In the genomic region with DNA sequence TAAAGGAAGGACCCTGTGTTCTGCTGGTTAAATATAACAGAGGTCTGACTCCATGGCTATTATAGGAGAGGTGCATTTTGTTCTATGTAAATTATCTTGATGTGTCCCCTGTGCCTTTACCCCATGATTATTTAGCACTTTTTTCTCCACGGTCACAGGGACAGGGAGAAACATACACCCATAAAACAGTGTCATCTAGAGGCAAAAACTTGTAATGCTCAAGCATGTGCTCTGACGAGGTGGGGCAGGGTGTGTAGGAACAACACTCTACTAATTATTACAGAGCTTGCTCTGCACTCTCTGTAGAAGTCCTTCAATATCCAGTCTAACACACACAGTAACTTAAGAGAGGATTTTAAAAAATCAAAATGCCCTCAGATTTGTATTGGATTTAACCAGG, we compare ENCODE assay signal across 9 cellular contexts.
DNase-seq lines count a peak whose midpoint lies in the region; ATAC-seq, FAIRE-seq and TF ChIP-seq lines count a peak whose summit lies in the region.
"Had no signal": no experiment of that assay in that cellular context is flagged by ENCODE, and none has a peak within 500 bp of the region (broad histone marks: within the 10 kb centered on the region; RNA-seq: fewer than 3 reads in every experiment).

No MANE protein-coding gene starts in this region.

- H3K27me3 ChIP-seq in prostate gland (replicated peaks; ENCODE audit: insufficient read depth) = no peaks in the 10 kb centered on the region

- peaks cover 19% of the 10 kb centered on the region for H3K4me1 ChIP-seq in prostate gland (replicated peaks)

- no peak for DNase-seq in GM12892 (ENCODE audit: insufficient read length)
- DNase-seq in NCI-H146 (lab: John Stamatoyannopoulos, UW) = peak; percentile 28
- no peak for DNase-seq in epithelial cell of proximal tubule (ENCODE audit: low read depth)
- DNase-seq in prostate gland (ENCODE audit: low spot score) = no peak
- DNase-seq in mucosa of gallbladder (ENCODE audit: low spot score) = no peak

- H3K27ac ChIP-seq in prostate gland = peak overlapping the region; percentile 68 to 79

- no peak overlapping the region for H3K4me3 ChIP-seq in epithelial cell of proximal tubule (ENCODE audit: low read depth, low read length)
- H3K4me3 ChIP-seq in prostate gland = no peak overlapping the region

- intact Hi-C loops in prostate gland (cut with DNase I) = no loop called here

- no peaks in the 10 kb centered on the region for H3K9me3 ChIP-seq in prostate gland

- FAIRE-seq in GM12892 (lab: Jason Lieb, UNC) = peak; percentile 30
- FAIRE-seq: colon had no signal

- H3K36me3 ChIP-seq in prostate gland = no peaks in the 10 kb centered on the region

- no peak for TF ChIP-seq POLR2A in GM12892 (IDR thresholded peaks at IDR 0.05; ENCODE audit: low read depth, low read length)
- no peak for TF ChIP-seq POLR2A in prostate gland (IDR thresholded peaks at IDR 0.05)

- TF ChIP-seq CTCF in epithelial cell of proximal tubule (conservative IDR thresholded peaks at IDR 0.05; ENCODE audit: low read depth, low read length) (peak; percentile 64), prostate gland (IDR thresholded peaks at IDR 0.05) (peak in 3 of 4 experiments; percentile 21 to 51 (median 47))

- ATAC-seq in GM21576 (IDR thresholded peaks at IDR 0.05; ENCODE audit: unreplicated experiment) = no peak
- ATAC-seq in GM18870 (IDR thresholded peaks at IDR 0.05; ENCODE audit: unreplicated experiment) = no peak
- no peak for ATAC-seq in HG03175 (IDR thresholded peaks at IDR 0.05; ENCODE audit: unreplicated experiment)

- 27% methylated on average over 2 of the region's 2 CpGs for WGBS in prostate gland
